ENCODE assay signal across 13 cellular contexts in genomic region chr3:19540464-19540863, GRCh38.
DNase-seq lines count a peak whose midpoint lies in the region; ATAC-seq lines count a peak whose summit lies in the region.
"Had no signal": no experiment of that assay in that cellular context is flagged by ENCODE, and none has a peak within 500 bp of the region (broad histone marks: within the 10 kb centered on the region; RNA-seq: fewer than 3 reads in every experiment).

No MANE protein-coding gene starts in this region.

- peak overlapping the region; percentile 60 to 89 (median 79) for H3K4me3 Mint-ChIP-seq in naive B cell
- H3K4me3 Mint-ChIP-seq: activated T-cell treated with anti-CD3 and anti-CD28 coated beads, Interleukin-2, amount 50 U/mL, for 24 hours had no signal

- H3K9me3 Mint-ChIP-seq in naive B cell, result peaks cover 0 to 15% (median 3%) of the 10 kb centered on the region in 7 donors
- H3K9me3 Mint-ChIP-seq: activated T-cell treated with anti-CD3 and anti-CD28 coated beads, Interleukin-2, amount 50 U/mL, for 24 hours had no signal

- H3K36me3 Mint-ChIP-seq in naive B cell, result peaks cover 7 to 8% of the 10 kb centered on the region in 2 donors

- DNase-seq in naive B cell (no peak), NCI-H2171 (lab: John Stamatoyannopoulos, UW) (no peak), posterior vena cava (ENCODE audit: low spot score) (no peak), C1 segment of cervical spinal cord (lab: John Stamatoyannopoulos, UW) (no peak)
- DNase-seq in stimulated activated CD4-positive, alpha-beta T cell treated with anti-CD3 and anti-CD28 coated beads, Interleukin-1b, Interleukin-23, amount 100 ng/mL, for 48 hours, result no peak
- DNase-seq: activated T-cell treated with anti-CD3 and anti-CD28 coated beads, Interleukin-2, amount 50 U/mL, for 24 hours; aorta; effector CD8-positive, alpha-beta T cell; NCI-H446 treated with DMSO at 0.1 percent for 48 hours; SHP77 had no signal

- H3K27me3 Mint-ChIP-seq in naive B cell, result no peaks in the 10 kb centered on the region
- H3K27me3 Mint-ChIP-seq: activated T-cell treated with anti-CD3 and anti-CD28 coated beads, Interleukin-2, amount 50 U/mL, for 24 hours had no signal

- H3K4me1 Mint-ChIP-seq in naive B cell, result peaks cover 60 to 84% (median 76%) of the 10 kb centered on the region in 3 donors

- peak overlapping the region; percentile 29 to 99 (median 96) for H3K27ac Mint-ChIP-seq in naive B cell
- H3K27ac Mint-ChIP-seq: activated T-cell treated with anti-CD3 and anti-CD28 coated beads, Interleukin-2, amount 50 U/mL, for 24 hours had no signal

- peak; percentile 55 for ATAC-seq in GM18907 (IDR thresholded peaks at IDR 0.05; ENCODE audit: unreplicated experiment)
- ATAC-seq in GM21619 (IDR thresholded peaks at IDR 0.05; ENCODE audit: unreplicated experiment), result peak; percentile 37
- peak; percentile 39 for ATAC-seq in HG03135 (IDR thresholded peaks at IDR 0.05; ENCODE audit: unreplicated experiment)
- no peak for ATAC-seq in naive B cell (ENCODE audit: low read depth in 2 of 2)

- intact Hi-C loops in posterior vena cava (cut with DNase I), result loop anchor here in 1 of 2 donors (2.0 kb wide), 1 partner anchor 56 kb away; no protein-coding TSS in a partner anchor

Comparison
In these comparisons a context has a peak if more than half of its experiments do, and no peak if none do; other contexts are left out.
1. ATAC-seq: peak in GM18907 (single experiment), GM21619 (single experiment) and HG03135 (single experiment); none in naive B cell (0 of 2).